In the genomic region with DNA sequence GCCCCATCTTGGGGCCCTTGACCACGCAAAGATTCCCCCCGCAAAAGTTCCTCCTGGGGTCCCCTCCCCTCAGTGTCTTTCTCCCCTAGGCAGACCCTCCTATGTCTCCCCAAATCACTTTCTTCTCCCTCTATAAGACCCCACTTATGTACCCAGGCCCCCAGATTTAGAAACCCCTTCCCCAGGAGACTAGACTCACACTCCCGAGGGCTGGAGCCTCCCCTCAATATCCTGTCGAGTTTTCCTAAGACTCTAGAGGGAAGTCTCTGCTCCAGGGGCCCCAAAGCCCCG, we compare ENCODE assay signal across 8 cellular contexts. TPM values are rescaled to one million over a fixed set of nuclear protein-coding genes. Genes with fewer than 3 reads are reported as not detected.
DNase-seq lines count a peak whose midpoint lies in the region; ATAC-seq and TF ChIP-seq lines count a peak whose summit lies in the region.

No MANE protein-coding gene starts in this region.

- intact Hi-C loops in activated CD4-positive, alpha-beta T cell treated with anti-CD3 and anti-CD28 coated beads, Interleukin-2, amount 10 ng/mL, durations not matched to agents 24 days and 14 days (cut with micrococcal nuclease): loop anchor here (2.0 to 10.0 kb wide), 6 partner anchors 34 to 488 kb away; a partner anchor contains a TSS
- intact Hi-C loops in left lung (cut with DNase I): no loop called here
- intact Hi-C loops in testis (cut with DNase I; ENCODE audit: low total_unique reads): no loop called here
- intact Hi-C loops in sciatic nerve (cut with DNase I): no loop called here

- no peak for ATAC-seq in activated naive CD8-positive, alpha-beta T cell treated with anti-CD3 and anti-CD28 coated beads, Interleukin-2, amount 50 U/mL, for 24 hours
- no peak for ATAC-seq in left lung
- no peak for ATAC-seq in sciatic nerve

- H3K27ac Mint-ChIP-seq in activated CD4-positive, alpha-beta T cell treated with anti-CD3 and anti-CD28 coated beads, Interleukin-2, amount 10 ng/mL, durations not matched to agents 24 days and 14 days: peak overlapping the region; percentile 93
- H3K27ac Mint-ChIP-seq in activated naive CD8-positive, alpha-beta T cell treated with anti-CD3 and anti-CD28 coated beads, Interleukin-2, amount 50 U/mL, for 24 hours: peak overlapping the region; percentile 98

- WGBS in testis, 2 donors: 9 to 14% methylated on average over 5 of the region's 5 CpGs

- peak overlapping the region; percentile 85 to 93 for H3K27ac ChIP-seq in left lung
- peak overlapping the region; percentile 83 to 87 for H3K27ac ChIP-seq in testis

- H3K4me3 Mint-ChIP-seq in activated CD4-positive, alpha-beta T cell treated with anti-CD3 and anti-CD28 coated beads, Interleukin-2, amount 10 ng/mL, durations not matched to agents 24 days and 14 days: peak overlapping the region; percentile 94
- peak overlapping the region; percentile 97 for H3K4me3 Mint-ChIP-seq in activated naive CD8-positive, alpha-beta T cell treated with anti-CD3 and anti-CD28 coated beads, Interleukin-2, amount 50 U/mL, for 24 hours

- H3K4me3 ChIP-seq in left lung (peak overlapping the region; percentile 65 to 91), testis (peak overlapping the region; percentile 71 to 72)

- no peak for TF ChIP-seq CTCF in left lung (IDR thresholded peaks at IDR 0.05)
- TF ChIP-seq CTCF in testis (IDR thresholded peaks at IDR 0.05): no peak

- no peak for TF ChIP-seq POLR2A in testis (IDR thresholded peaks at IDR 0.05)

- no peaks in the 10 kb centered on the region for H3K27me3 Mint-ChIP-seq in activated CD4-positive, alpha-beta T cell treated with anti-CD3 and anti-CD28 coated beads, Interleukin-2, amount 10 ng/mL, durations not matched to agents 24 days and 14 days
- H3K27me3 Mint-ChIP-seq in activated naive CD8-positive, alpha-beta T cell treated with anti-CD3 and anti-CD28 coated beads, Interleukin-2, amount 50 U/mL, for 24 hours: no peaks in the 10 kb centered on the region

- DNase-seq in activated CD4-positive, alpha-beta T cell treated with anti-CD3 and anti-CD28 coated beads, Interleukin-2, amount 10 ng/mL, durations not matched to agents 24 days and 14 days: no peak
- DNase-seq in activated CD4-positive, alpha-beta T cell treated with anti-CD3 and anti-CD28 coated beads for 4 hours: no peak
- DNase-seq in activated naive CD8-positive, alpha-beta T cell treated with anti-CD3 and anti-CD28 coated beads, Interleukin-2, amount 50 U/mL, for 24 hours: no peak
- DNase-seq in left lung: no peak
- DNase-seq in testis: no peak
- DNase-seq in dermis blood vessel endothelial cell: no peak
- DNase-seq in NCI-H524 treated with DMSO at 0.1 percent for 48 hours (lab: John Stamatoyannopoulos, UW): no peak
- DNase-seq in sciatic nerve (ENCODE audit: low spot score): no peak

- H3K9me3 ChIP-seq in left lung (no peaks in the 10 kb centered on the region), testis (no peaks in the 10 kb centered on the region)

- H3K9me3 Mint-ChIP-seq in activated CD4-positive, alpha-beta T cell treated with anti-CD3 and anti-CD28 coated beads, Interleukin-2, amount 10 ng/mL, durations not matched to agents 24 days and 14 days: no peaks in the 10 kb centered on the region
- H3K9me3 Mint-ChIP-seq in activated naive CD8-positive, alpha-beta T cell treated with anti-CD3 and anti-CD28 coated beads, Interleukin-2, amount 50 U/mL, for 24 hours: no peaks in the 10 kb centered on the region

- no peaks in the 10 kb centered on the region for H3K27me3 ChIP-seq in left lung
- H3K27me3 ChIP-seq in testis: no peaks in the 10 kb centered on the region

- H3K36me3 Mint-ChIP-seq in activated CD4-positive, alpha-beta T cell treated with anti-CD3 and anti-CD28 coated beads, Interleukin-2, amount 10 ng/mL, durations not matched to agents 24 days and 14 days (ENCODE audit: low read depth): peaks cover 52% of the 10 kb centered on the region
- peaks cover 51% of the 10 kb centered on the region for H3K36me3 Mint-ChIP-seq in activated naive CD8-positive, alpha-beta T cell treated with anti-CD3 and anti-CD28 coated beads, Interleukin-2, amount 50 U/mL, for 24 hours (ENCODE audit: low read depth)

- H3K36me3 ChIP-seq in left lung (peaks cover 0 to 20% of the 10 kb centered on the region in 2 donors), testis (ENCODE audit: low read depth, missing control alignments) (no peaks in the 10 kb centered on the region)

- H3K4me1 Mint-ChIP-seq in activated CD4-positive, alpha-beta T cell treated with anti-CD3 and anti-CD28 coated beads, Interleukin-2, amount 10 ng/mL, durations not matched to agents 24 days and 14 days: peaks cover 55% of the 10 kb centered on the region
- peaks cover 45% of the 10 kb centered on the region for H3K4me1 Mint-ChIP-seq in activated naive CD8-positive, alpha-beta T cell treated with anti-CD3 and anti-CD28 coated beads, Interleukin-2, amount 50 U/mL, for 24 hours

- peaks cover 25 to 45% of the 10 kb centered on the region in 2 donors for H3K4me1 ChIP-seq in left lung
- peaks cover 31% of the 10 kb centered on the region for H3K4me1 ChIP-seq in testis

RNA-seq across cellular contexts. Expression of a gene that starts 1.4 kb away (rescaled TPM):
- total RNA-seq in activated CD4-positive, alpha-beta T cell treated with anti-CD3 and anti-CD28 coated beads, Interleukin-2, amount 10 ng/mL, durations not matched to agents 24 days and 14 days: 220 and 224 TPM in 2 replicates
- total RNA-seq in left lung (100 to 1,000 TPM in 1 of 2 donors, 10 to 100 TPM in 1; 79.9 to 172 TPM), testis (10 to 100 TPM; 58.1 to 69.9 TPM), dermis blood vessel endothelial cell (66.9 and 76.2 TPM in 2 replicates), sciatic nerve (71.0 TPM)
- polyA plus RNA-seq in testis (ENCODE audit: insufficient read depth, low read depth, low replicate concordance): 91.0 TPM

RNA-seq across cellular contexts. Expression of a gene that starts 40.7 kb away (rescaled TPM):
- 101 and 107 TPM in 2 replicates for total RNA-seq in activated CD4-positive, alpha-beta T cell treated with anti-CD3 and anti-CD28 coated beads, Interleukin-2, amount 10 ng/mL, durations not matched to agents 24 days and 14 days
- total RNA-seq in left lung (10 to 100 TPM; 54.2 to 73.4 TPM), testis (100 to 1,000 TPM; 229 to 308 TPM), dermis blood vessel endothelial cell (90.9 and 135 TPM in 2 replicates), sciatic nerve (70.5 TPM)
- 213 TPM for polyA plus RNA-seq in testis (ENCODE audit: insufficient read depth, low read depth, low replicate concordance)

RNA-seq across cellular contexts. Expression of a gene that starts 41.1 kb away (rescaled TPM):
- total RNA-seq in activated CD4-positive, alpha-beta T cell treated with anti-CD3 and anti-CD28 coated beads, Interleukin-2, amount 10 ng/mL, durations not matched to agents 24 days and 14 days: 20.8 and 21.4 TPM in 2 replicates
- total RNA-seq in left lung (10 to 100 TPM; 18.8 to 20.9 TPM), testis (10 to 100 TPM; 33.0 to 37.2 TPM), dermis blood vessel endothelial cell (16.7 and 21.5 TPM in 2 replicates), sciatic nerve (25.2 TPM)
- polyA plus RNA-seq in testis (ENCODE audit: insufficient read depth, low read depth, low replicate concordance): 22.9 TPM
